In genomic region chr1:234647758-234648157, GRCh38 we compare ENCODE assay signal across 22 cellular contexts. TPM values are rescaled to one million over a fixed set of nuclear protein-coding genes. Genes with fewer than 3 reads are reported as not detected.
DNase-seq lines count a peak whose midpoint lies in the region; ATAC-seq and TF ChIP-seq lines count a peak whose summit lies in the region.
"Had no signal": no experiment of that assay in that cellular context is flagged by ENCODE, and none has a peak within 500 bp of the region (broad histone marks: within the 10 kb centered on the region; RNA-seq: fewer than 3 reads in every experiment).

No MANE protein-coding gene starts in this region.

- no peaks in the 10 kb centered on the region for H3K9me3 ChIP-seq in RWPE2 (ENCODE audit: severe bottlenecking)
- no peaks in the 10 kb centered on the region for H3K9me3 ChIP-seq in transverse colon
- H3K9me3 ChIP-seq: lower lobe of right lung, upper lobe of left lung had no signal

- WGBS in transverse colon (ENCODE audit: low coverage in 1 of 2), 2 donors = 92% methylated on average over 2 of the region's 2 CpGs; no CpG with 5 or more reads in 1 of the 2 donors

- TF ChIP-seq POLR2A in transverse colon (IDR thresholded peaks at IDR 0.05) = no peak

- H3K4me1 ChIP-seq in RWPE2 (ENCODE audit: insufficient read depth, poor library complexity, severe bottlenecking) (peaks cover 13% of the 10 kb centered on the region), transverse colon (peaks cover 0 to 17% (median 8%) of the 10 kb centered on the region in 4 donors)

- DNase-seq in DMS53 (lab: John Stamatoyannopoulos, UW) (peak; percentile 65), RWPE2 (ENCODE audit: low spot score) (no peak), transverse colon (no peak), CD1c-positive myeloid dendritic cell (ENCODE audit: extremely low spot score) (no peak)
- DNase-seq: activated CD4-positive, alpha-beta T cell treated with anti-CD3 and anti-CD28 coated beads, Interleukin-2, amount 10 ng/mL, durations not matched to agents 7 days and 5 days; activated naive CD8-positive, alpha-beta T cell treated with anti-CD3 and anti-CD28 coated beads, Interleukin-2, amount 50 U/mL, for 24 hours; activated T-cell treated with anti-CD3 and anti-CD28 coated beads, Interleukin-2, amount 50 U/mL, for 24 hours; CD8-positive, alpha-beta T cell; GDM1; HCEC 1CT; heart left ventricle; kidney glomerular epithelial cell; lower lobe of right lung; NCI-H1930; NCI-H2227 treated with DMSO at 0.1 percent for 48 hours; stimulated activated CD4-positive, alpha-beta T cell treated with anti-CD3 and anti-CD28 coated beads, Interleukin-2, amount 100 ng/mL, for 24 hours; upper lobe of left lung had no signal

- no peak overlapping the region for H3K4me3 ChIP-seq in RWPE2 (ENCODE audit: severe bottlenecking)
- H3K4me3 ChIP-seq in transverse colon = no peak overlapping the region
- H3K4me3 ChIP-seq: heart left ventricle, lower lobe of right lung, smooth muscle cell, upper lobe of left lung had no signal

- H3K27me3 ChIP-seq in RWPE2 (ENCODE audit: insufficient read depth, poor library complexity, severe bottlenecking) = no peaks in the 10 kb centered on the region
- H3K27me3 ChIP-seq in transverse colon = no peaks in the 10 kb centered on the region
- H3K27me3 ChIP-seq: heart left ventricle, upper lobe of left lung had no signal

- H3K36me3 ChIP-seq in RWPE2 (ENCODE audit: low read depth) (no peaks in the 10 kb centered on the region), transverse colon (no peaks in the 10 kb centered on the region)
- H3K36me3 ChIP-seq: heart left ventricle, lower lobe of right lung, upper lobe of left lung had no signal

- in situ Hi-C loops in transverse colon (cut with MboI; ENCODE audit: low pct_ligation_motif_present in 1 of 4, low pct_unique_long_range_greater_than_20kb in 1 of 4, low sequenced_read_pairs in 3 of 4) = no loop called here

- ATAC-seq in HG02610 (IDR thresholded peaks at IDR 0.05; ENCODE audit: unreplicated experiment) (peak; percentile 71), RWPE2 (ENCODE audit: low read depth) (peak; percentile 68), esophagus mucosa (peak; percentile 96), HG03039 (IDR thresholded peaks at IDR 0.05; ENCODE audit: unreplicated experiment) (no peak), HG03520 (IDR thresholded peaks at IDR 0.05; ENCODE audit: unreplicated experiment) (no peak)
- ATAC-seq: activated naive CD8-positive, alpha-beta T cell treated with anti-CD3 and anti-CD28 coated beads, Interleukin-2, amount 50 U/mL, for 24 hours; CD8-positive, alpha-beta T cell; heart left ventricle; lower lobe of right lung had no signal

- TF ChIP-seq EP300 in transverse colon (IDR thresholded peaks at IDR 0.05; ENCODE audit: low read depth) = no peak

- intact Hi-C loops in transverse colon (cut with DNase I; ENCODE audit: low total_unique reads) = no loop called here

- H3K27ac ChIP-seq in RWPE2 (ENCODE audit: poor library complexity, severe bottlenecking) = peak overlapping the region; percentile 18
- H3K27ac ChIP-seq in transverse colon = no peak overlapping the region
- H3K27ac ChIP-seq: heart left ventricle, lower lobe of right lung, upper lobe of left lung had no signal

- TF ChIP-seq CTCF in RWPE2 (IDR thresholded peaks at IDR 0.05; ENCODE audit: poor library complexity, severe bottlenecking) (no peak), transverse colon (IDR thresholded peaks at IDR 0.05) (no peak)

RNA-seq across cellular contexts. Expression of gene IRF2BP2, which starts 37.8 kb away (rescaled TPM):
- total RNA-seq in esophagus mucosa (78.2 TPM), transverse colon (100 to 1,000 TPM in 1 of 4 donors, 10 to 100 TPM in 3; 82.7 to 120 (median 93.3) TPM)

Comparison
In these comparisons a context has a peak if more than half of its experiments do, and no peak if none do; other contexts are left out.
1. ATAC-seq: peak in HG02610 (single experiment), RWPE2 (single experiment) and esophagus mucosa (single experiment); none in HG03039 (single experiment) and HG03520 (single experiment).